11 cellular contexts compared by ENCODE assay signal in genomic region chr15:80934761-80935221, GRCh38. TPM values are rescaled to one million over a fixed set of nuclear protein-coding genes. Genes with fewer than 3 reads are reported as not detected.
DNase-seq lines count a peak whose midpoint lies in the region; ATAC-seq and TF ChIP-seq lines count a peak whose summit lies in the region.
"Had no signal": no experiment of that assay in that cellular context is flagged by ENCODE, and none has a peak within 500 bp of the region (broad histone marks: within the 10 kb centered on the region; RNA-seq: fewer than 3 reads in every experiment).

No MANE protein-coding gene starts in this region.

- H3K4me1 Mint-ChIP-seq in glutamatergic neuron (ENCODE audit: low read depth, unreplicated experiment): peaks cover 6% of the 10 kb centered on the region

- no peaks in the 10 kb centered on the region for H3K27me3 Mint-ChIP-seq in glutamatergic neuron (ENCODE audit: unreplicated experiment)
- H3K27me3 Mint-ChIP-seq: T-cell had no signal

- no peak for TF ChIP-seq CTCF in AG10803 (conservative IDR thresholded peaks at IDR 0.05; ENCODE audit: low read length)
- no peak for TF ChIP-seq CTCF in glutamatergic neuron (IDR thresholded peaks at IDR 0.05; ENCODE audit: partially characterized antibody, unreplicated experiment)

- no peak for TF ChIP-seq RAD21 in Ishikawa (IDR thresholded peaks at IDR 0.05; ENCODE audit: low read depth)

- peaks cover 5% of the 10 kb centered on the region for H3K36me3 Mint-ChIP-seq in glutamatergic neuron (ENCODE audit: unreplicated experiment)

- DNase-seq in AG10803 (ENCODE audit: low read depth) (peak; percentile 56), fibroblast of peridontal ligament (ENCODE audit: extremely low read depth) (peak; percentile 54), myocyte (ENCODE audit: low read depth) (peak; percentile 45), glutamatergic neuron (no peak), DMS 273 treated with DMSO at 0.1 percent for 48 hours (lab: John Stamatoyannopoulos, UW) (no peak)
- DNase-seq: Calu3, left colon, T-cell had no signal

- H3K27ac Mint-ChIP-seq in glutamatergic neuron (ENCODE audit: unreplicated experiment): no peak overlapping the region
- H3K27ac Mint-ChIP-seq: T-cell had no signal

- TF ChIP-seq EP300 in Ishikawa (IDR thresholded peaks at IDR 0.05; ENCODE audit: borderline replicate concordance): no peak

- no peak overlapping the region for H3K4me3 ChIP-seq in AG10803 (ENCODE audit: low read length)

- H3K4me3 Mint-ChIP-seq in glutamatergic neuron (ENCODE audit: unreplicated experiment): no peak overlapping the region
- H3K4me3 Mint-ChIP-seq: T-cell had no signal

- ATAC-seq in GM18511 (IDR thresholded peaks at IDR 0.05; ENCODE audit: unreplicated experiment) (no peak), HG03439 (IDR thresholded peaks at IDR 0.05; ENCODE audit: unreplicated experiment) (no peak)
- ATAC-seq: left colon, T-cell had no signal

- H3K9me3 Mint-ChIP-seq in glutamatergic neuron (ENCODE audit: unreplicated experiment): peaks cover 2% of the 10 kb centered on the region
- H3K9me3 Mint-ChIP-seq: T-cell had no signal

TF ChIP-seq in Ishikawa, 13 proteins besides CTCF, POLR2A, EP300 and RAD21:
- TF ChIP-seq USF1 (IDR thresholded peaks at IDR 0.05): no peak
- TF ChIP-seq TEAD4 (IDR thresholded peaks at IDR 0.05): 0 out of 2 replicates have a peak, but pooled peaks have one; percentile 21

RNA-seq across cellular contexts. Expression of gene MESD, which starts 54.8 kb away (rescaled TPM):
- 17.5 and 26.3 TPM in 2 replicates for total RNA-seq in myocyte
- polyA plus RNA-seq in myocyte (2012): 32.4 TPM
- 21.9 TPM for total RNA-seq in glutamatergic neuron (ENCODE audit: unreplicated experiment)

Comparison
In these comparisons a context has a peak if more than half of its experiments do, and no peak if none do; other contexts are left out.
1. DNase-seq: peak in AG10803 (single experiment), fibroblast of peridontal ligament (single experiment) and myocyte (single experiment); none in glutamatergic neuron (single experiment) and DMS 273 treated with DMSO at 0.1 percent for 48 hours (single experiment).